In the genomic region with DNA sequence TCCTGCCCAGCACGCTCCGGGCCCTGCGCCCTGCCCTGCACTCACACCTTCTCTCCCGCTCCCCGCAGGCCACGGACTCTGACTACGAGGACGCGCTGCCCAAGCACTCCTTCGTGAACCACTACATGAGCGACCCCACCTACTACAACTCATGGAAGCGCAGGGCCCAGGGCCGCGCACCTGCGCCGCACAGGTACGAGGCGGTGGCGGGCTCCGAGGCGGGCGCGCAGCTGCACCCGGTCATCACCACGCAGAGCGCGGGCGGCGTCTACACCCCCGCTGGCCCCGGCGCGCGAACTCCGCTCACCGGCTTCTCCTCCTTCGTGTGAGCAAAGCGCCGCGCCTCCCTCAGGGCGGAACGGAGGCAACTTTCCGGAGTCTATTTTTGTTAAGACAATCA, we compare ENCODE assay signal across 15 cellular contexts.
"Had no signal": no experiment of that assay in that cellular context is flagged by ENCODE, and none has a peak within 500 bp of the region (broad histone marks: within the 10 kb centered on the region; RNA-seq: fewer than 3 reads in every experiment).

No MANE protein-coding gene starts in this region.

- FAIRE-seq: keratinocyte had no signal

- H3K9me3 ChIP-seq: esophagus squamous epithelium, tibial nerve had no signal

- H3K27ac ChIP-seq: brain microvascular endothelial cell, esophagus squamous epithelium, tibial nerve had no signal

- H3K4me3 Mint-ChIP-seq: activated CD4-positive, alpha-beta T cell treated with anti-CD3 and anti-CD28 coated beads, Interleukin-2, amount 10 ng/mL, durations not matched to agents 24 days and 14 days; activated naive CD8-positive, alpha-beta T cell treated with anti-CD3 and anti-CD28 coated beads for 36 hours; activated T-cell treated with anti-CD3 and anti-CD28 coated beads, Interleukin-2, amount 50 U/mL, for 24 hours; mesothelial cell of epicardium; stimulated activated naive B cell treated with anti-CD40 and anti-IgM and Interleukin-4, amounts not matched to agents 10 μg/mL and 1 μg/mL and 100 μg/mL, for 72 hours had no signal

- H3K27me3 Mint-ChIP-seq: activated CD4-positive, alpha-beta T cell treated with anti-CD3 and anti-CD28 coated beads, Interleukin-2, amount 10 ng/mL, durations not matched to agents 24 days and 14 days had no signal

- H3K36me3 ChIP-seq: brain microvascular endothelial cell, esophagus squamous epithelium had no signal

- H3K27me3 ChIP-seq: brain microvascular endothelial cell, tibial nerve had no signal

- H3K9me3 Mint-ChIP-seq: activated CD4-positive, alpha-beta T cell treated with anti-CD3 and anti-CD28 coated beads, Interleukin-2, amount 10 ng/mL, durations not matched to agents 24 days and 14 days; activated T-cell treated with anti-CD3 and anti-CD28 coated beads, Interleukin-2, amount 50 U/mL, for 24 hours; mesothelial cell of epicardium had no signal

- H3K4me1 ChIP-seq: tibial nerve had no signal

- H3K4me1 Mint-ChIP-seq: activated CD4-positive, alpha-beta T cell treated with anti-CD3 and anti-CD28 coated beads, Interleukin-2, amount 10 ng/mL, durations not matched to agents 24 days and 14 days; activated naive CD8-positive, alpha-beta T cell treated with anti-CD3 and anti-CD28 coated beads for 36 hours; mesothelial cell of epicardium; stimulated activated naive B cell treated with anti-CD40 and anti-IgM and Interleukin-4, amounts not matched to agents 10 μg/mL and 1 μg/mL and 100 μg/mL, for 72 hours had no signal

- ATAC-seq: stimulated activated naive B cell treated with anti-CD40 and anti-IgM and Interleukin-4, amounts not matched to agents 10 μg/mL and 1 μg/mL and 100 μg/mL, for 72 hours had no signal

- DNase-seq: activated CD4-positive, alpha-beta T cell treated with anti-CD3 and anti-CD28 coated beads, Interleukin-2, amount 10 ng/mL, durations not matched to agents 24 days and 14 days; activated gamma-delta T cell; activated naive CD8-positive, alpha-beta T cell treated with anti-CD3 and anti-CD28 coated beads for 36 hours; activated T-cell treated with anti-CD3 and anti-CD28 coated beads, Interleukin-2, amount 50 U/mL, for 24 hours; brain microvascular endothelial cell; cerebellar nuclear complex; esophagus squamous epithelium; foreskin fibroblast; right cardiac atrium; stimulated activated CD4-positive, alpha-beta T cell treated with anti-CD3 and anti-CD28 coated beads, Interleukin-1b, Interleukin-23, amount 100 ng/mL, for 48 hours; stimulated activated naive B cell treated with anti-CD40 and anti-IgM and Interleukin-4, amounts not matched to agents 10 μg/mL and 1 μg/mL and 100 μg/mL, for 72 hours; T1000 had no signal

- H3K27ac Mint-ChIP-seq: activated CD4-positive, alpha-beta T cell treated with anti-CD3 and anti-CD28 coated beads, Interleukin-2, amount 10 ng/mL, durations not matched to agents 24 days and 14 days; activated naive CD8-positive, alpha-beta T cell treated with anti-CD3 and anti-CD28 coated beads for 36 hours; activated T-cell treated with anti-CD3 and anti-CD28 coated beads, Interleukin-2, amount 50 U/mL, for 24 hours; mesothelial cell of epicardium; stimulated activated naive B cell treated with anti-CD40 and anti-IgM and Interleukin-4, amounts not matched to agents 10 μg/mL and 1 μg/mL and 100 μg/mL, for 72 hours had no signal

- H3K4me3 ChIP-seq: esophagus squamous epithelium, tibial nerve had no signal

- H3K36me3 Mint-ChIP-seq: activated naive CD8-positive, alpha-beta T cell treated with anti-CD3 and anti-CD28 coated beads for 36 hours; mesothelial cell of epicardium; stimulated activated naive B cell treated with anti-CD40 and anti-IgM and Interleukin-4, amounts not matched to agents 10 μg/mL and 1 μg/mL and 100 μg/mL, for 72 hours had no signal
